In the genomic region with DNA sequence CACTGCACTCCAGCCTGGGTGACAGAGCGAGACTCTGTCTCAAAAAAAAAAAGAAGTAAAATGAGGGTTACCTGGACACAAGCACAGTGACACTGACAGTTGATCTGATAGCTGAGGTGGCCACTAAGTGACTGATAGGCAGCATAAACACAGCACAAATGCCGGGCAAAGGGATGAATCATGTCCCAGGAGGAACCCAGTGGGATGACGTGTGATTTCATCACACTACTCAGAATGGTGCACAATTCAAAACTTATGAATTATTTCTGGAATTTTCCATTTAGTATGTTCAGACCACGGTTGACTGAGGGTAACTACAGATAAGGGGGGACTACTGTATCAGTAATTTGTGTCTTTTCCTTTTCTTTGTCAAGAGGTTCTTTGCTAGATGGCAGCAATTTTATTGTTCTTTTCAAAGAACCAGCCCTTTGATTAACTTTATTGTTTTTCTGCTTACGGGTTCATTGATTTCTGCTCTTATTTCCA, we compare ENCODE assay signal across 1 cellular context.
A peak's percentile ranks its signal among the peaks of the same experiment; 100 is the strongest.
TF ChIP-seq lines count a peak whose summit lies in the region.

No MANE protein-coding gene starts in this region.

TF ChIP-seq in K562, 482 proteins besides CTCF, POLR2A, EP300 and RAD21 (continued from another document and continues in another):
- TF ChIP-seq, protein P1, sequence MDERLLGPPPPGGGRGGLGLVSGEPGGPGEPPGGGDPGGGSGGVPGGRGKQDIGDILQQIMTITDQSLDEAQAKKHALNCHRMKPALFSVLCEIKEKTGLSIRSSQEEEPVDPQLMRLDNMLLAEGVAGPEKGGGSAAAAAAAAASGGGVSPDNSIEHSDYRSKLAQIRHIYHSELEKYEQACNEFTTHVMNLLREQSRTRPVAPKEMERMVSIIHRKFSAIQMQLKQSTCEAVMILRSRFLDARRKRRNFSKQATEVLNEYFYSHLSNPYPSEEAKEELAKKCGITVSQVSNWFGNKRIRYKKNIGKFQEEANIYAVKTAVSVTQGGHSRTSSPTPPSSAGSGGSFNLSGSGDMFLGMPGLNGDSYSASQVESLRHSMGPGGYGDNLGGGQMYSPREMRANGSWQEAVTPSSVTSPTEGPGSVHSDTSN (CRISPR knock-in tag; IDR thresholded peaks at IDR 0.05; ENCODE audit: low read depth): peak; percentile 57
- TF ChIP-seq, protein P1 (tag; conservative IDR thresholded peaks at IDR 0.05; ENCODE audit: low read depth): peak; percentile 82
- TF ChIP-seq, protein P2, sequence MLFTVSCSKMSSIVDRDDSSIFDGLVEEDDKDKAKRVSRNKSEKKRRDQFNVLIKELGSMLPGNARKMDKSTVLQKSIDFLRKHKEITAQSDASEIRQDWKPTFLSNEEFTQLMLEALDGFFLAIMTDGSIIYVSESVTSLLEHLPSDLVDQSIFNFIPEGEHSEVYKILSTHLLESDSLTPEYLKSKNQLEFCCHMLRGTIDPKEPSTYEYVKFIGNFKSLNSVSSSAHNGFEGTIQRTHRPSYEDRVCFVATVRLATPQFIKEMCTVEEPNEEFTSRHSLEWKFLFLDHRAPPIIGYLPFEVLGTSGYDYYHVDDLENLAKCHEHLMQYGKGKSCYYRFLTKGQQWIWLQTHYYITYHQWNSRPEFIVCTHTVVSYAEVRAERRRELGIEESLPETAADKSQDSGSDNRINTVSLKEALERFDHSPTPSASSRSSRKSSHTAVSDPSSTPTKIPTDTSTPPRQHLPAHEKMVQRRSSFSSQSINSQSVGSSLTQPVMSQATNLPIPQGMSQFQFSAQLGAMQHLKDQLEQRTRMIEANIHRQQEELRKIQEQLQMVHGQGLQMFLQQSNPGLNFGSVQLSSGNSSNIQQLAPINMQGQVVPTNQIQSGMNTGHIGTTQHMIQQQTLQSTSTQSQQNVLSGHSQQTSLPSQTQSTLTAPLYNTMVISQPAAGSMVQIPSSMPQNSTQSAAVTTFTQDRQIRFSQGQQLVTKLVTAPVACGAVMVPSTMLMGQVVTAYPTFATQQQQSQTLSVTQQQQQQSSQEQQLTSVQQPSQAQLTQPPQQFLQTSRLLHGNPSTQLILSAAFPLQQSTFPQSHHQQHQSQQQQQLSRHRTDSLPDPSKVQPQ (CRISPR knock-in tag; IDR thresholded peaks at IDR 0.05; ENCODE audit: borderline replicate concordance): no peak
- TF ChIP-seq CREB1 (IDR thresholded peaks at IDR 0.05) (no peak), CREB1 (CRISPR knock-in tag; IDR thresholded peaks at IDR 0.05) (peak; percentile 75; the same call in 1 of the 2 replicates), PTBP1 (IDR thresholded peaks at IDR 0.05; ENCODE audit: low read depth, low read length) (no peak), SP2 (IDR thresholded peaks at IDR 0.05; ENCODE audit: extremely low read depth, low read depth, low read length, poor library complexity, severe bottlenecking) (no peak), KDM4B (IDR thresholded peaks at IDR 0.05; ENCODE audit: borderline replicate concordance in 2 of 2, low read depth in 1 of 2) (no peak), FOXA1 (IDR thresholded peaks at IDR 0.05; ENCODE audit: borderline replicate concordance) (no peak), GABPB2 (CRISPR knock-in tag; conservative IDR thresholded peaks at IDR 0.05) (no peak), ZNF175 (CRISPR knock-in tag; IDR thresholded peaks at IDR 0.05; ENCODE audit: low read depth) (0 out of 2 replicates have a peak, but pooled peaks have one; percentile 50), RFX5 (IDR thresholded peaks at IDR 0.05; ENCODE audit: low read depth, low read length) (no peak), HIVEP1 (CRISPR knock-in tag; IDR thresholded peaks at IDR 0.05) (no peak), ZNF124 (CRISPR knock-in tag; IDR thresholded peaks at IDR 0.05) (no peak), NCOA4 (IDR thresholded peaks at IDR 0.05; ENCODE audit: partially characterized antibody) (no peak), SPI1 (IDR thresholded peaks at IDR 0.05; ENCODE audit: borderline replicate concordance, low read depth, low read length) (peak; percentile 35; the same call in 1 of the 2 replicates), NFRKB (IDR thresholded peaks at IDR 0.05; ENCODE audit: low read depth) (no peak), ZKSCAN8 (CRISPR knock-in tag; IDR thresholded peaks at IDR 0.05) (no peak), NBN (IDR thresholded peaks at IDR 0.05; ENCODE audit: low read depth) (peak; percentile 19; the same call in 1 of the 2 replicates), PPARD (CRISPR knock-in tag; IDR thresholded peaks at IDR 0.05) (no peak), ZNF12 (CRISPR knock-in tag; IDR thresholded peaks at IDR 0.05) (no peak), NCOR1 (IDR thresholded peaks at IDR 0.05) (no peak), ATF1 (CRISPR knock-in tag; IDR thresholded peaks at IDR 0.05) (no peak), ATF1 (tag; IDR thresholded peaks at IDR 0.05) (peak; percentile 82), NUFIP1 (IDR thresholded peaks at IDR 0.05; ENCODE audit: partially characterized antibody) (no peak), ZSCAN32 (CRISPR knock-in tag; IDR thresholded peaks at IDR 0.05) (no peak), RBM15 (IDR thresholded peaks at IDR 0.05; ENCODE audit: insufficient read depth, low read length) (no peak)
- TF ChIP-seq, protein P3, sequence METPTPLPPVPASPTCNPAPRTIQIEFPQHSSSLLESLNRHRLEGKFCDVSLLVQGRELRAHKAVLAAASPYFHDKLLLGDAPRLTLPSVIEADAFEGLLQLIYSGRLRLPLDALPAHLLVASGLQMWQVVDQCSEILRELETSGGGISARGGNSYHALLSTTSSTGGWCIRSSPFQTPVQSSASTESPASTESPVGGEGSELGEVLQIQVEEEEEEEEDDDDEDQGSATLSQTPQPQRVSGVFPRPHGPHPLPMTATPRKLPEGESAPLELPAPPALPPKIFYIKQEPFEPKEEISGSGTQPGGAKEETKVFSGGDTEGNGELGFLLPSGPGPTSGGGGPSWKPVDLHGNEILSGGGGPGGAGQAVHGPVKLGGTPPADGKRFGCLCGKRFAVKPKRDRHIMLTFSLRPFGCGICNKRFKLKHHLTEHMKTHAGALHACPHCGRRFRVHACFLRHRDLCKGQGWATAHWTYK (CRISPR knock-in tag; IDR thresholded peaks at IDR 0.05): 0 out of 2 replicates have a peak, but pooled peaks have one; percentile 61
- TF ChIP-seq, protein P4, sequence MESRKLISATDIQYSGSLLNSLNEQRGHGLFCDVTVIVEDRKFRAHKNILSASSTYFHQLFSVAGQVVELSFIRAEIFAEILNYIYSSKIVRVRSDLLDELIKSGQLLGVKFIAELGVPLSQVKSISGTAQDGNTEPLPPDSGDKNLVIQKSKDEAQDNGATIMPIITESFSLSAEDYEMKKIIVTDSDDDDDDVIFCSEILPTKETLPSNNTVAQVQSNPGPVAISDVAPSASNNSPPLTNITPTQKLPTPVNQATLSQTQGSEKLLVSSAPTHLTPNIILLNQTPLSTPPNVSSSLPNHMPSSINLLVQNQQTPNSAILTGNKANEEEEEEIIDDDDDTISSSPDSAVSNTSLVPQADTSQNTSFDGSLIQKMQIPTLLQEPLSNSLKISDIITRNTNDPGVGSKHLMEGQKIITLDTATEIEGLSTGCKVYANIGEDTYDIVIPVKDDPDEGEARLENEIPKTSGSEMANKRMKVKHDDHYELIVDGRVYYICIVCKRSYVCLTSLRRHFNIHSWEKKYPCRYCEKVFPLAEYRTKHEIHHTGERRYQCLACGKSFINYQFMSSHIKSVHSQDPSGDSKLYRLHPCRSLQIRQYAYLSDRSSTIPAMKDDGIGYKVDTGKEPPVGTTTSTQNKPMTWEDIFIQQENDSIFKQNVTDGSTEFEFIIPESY (CRISPR knock-in tag; IDR thresholded peaks at IDR 0.05): no peak
- TF ChIP-seq, protein P5, sequence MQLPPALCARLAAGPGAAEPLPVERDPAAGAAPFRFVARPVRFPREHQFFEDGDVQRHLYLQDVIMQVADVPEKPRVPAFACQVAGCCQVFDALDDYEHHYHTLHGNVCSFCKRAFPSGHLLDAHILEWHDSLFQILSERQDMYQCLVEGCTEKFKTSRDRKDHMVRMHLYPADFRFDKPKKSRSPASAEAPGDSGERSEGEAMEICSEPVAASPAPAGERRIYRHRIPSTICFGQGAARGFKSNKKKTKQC (CRISPR knock-in tag; IDR thresholded peaks at IDR 0.05): no peak
- TF ChIP-seq, protein P6, sequence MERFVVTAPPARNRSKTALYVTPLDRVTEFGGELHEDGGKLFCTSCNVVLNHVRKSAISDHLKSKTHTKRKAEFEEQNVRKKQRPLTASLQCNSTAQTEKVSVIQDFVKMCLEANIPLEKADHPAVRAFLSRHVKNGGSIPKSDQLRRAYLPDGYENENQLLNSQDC (CRISPR knock-in tag; IDR thresholded peaks at IDR 0.05): no peak
- TF ChIP-seq, protein P7, sequence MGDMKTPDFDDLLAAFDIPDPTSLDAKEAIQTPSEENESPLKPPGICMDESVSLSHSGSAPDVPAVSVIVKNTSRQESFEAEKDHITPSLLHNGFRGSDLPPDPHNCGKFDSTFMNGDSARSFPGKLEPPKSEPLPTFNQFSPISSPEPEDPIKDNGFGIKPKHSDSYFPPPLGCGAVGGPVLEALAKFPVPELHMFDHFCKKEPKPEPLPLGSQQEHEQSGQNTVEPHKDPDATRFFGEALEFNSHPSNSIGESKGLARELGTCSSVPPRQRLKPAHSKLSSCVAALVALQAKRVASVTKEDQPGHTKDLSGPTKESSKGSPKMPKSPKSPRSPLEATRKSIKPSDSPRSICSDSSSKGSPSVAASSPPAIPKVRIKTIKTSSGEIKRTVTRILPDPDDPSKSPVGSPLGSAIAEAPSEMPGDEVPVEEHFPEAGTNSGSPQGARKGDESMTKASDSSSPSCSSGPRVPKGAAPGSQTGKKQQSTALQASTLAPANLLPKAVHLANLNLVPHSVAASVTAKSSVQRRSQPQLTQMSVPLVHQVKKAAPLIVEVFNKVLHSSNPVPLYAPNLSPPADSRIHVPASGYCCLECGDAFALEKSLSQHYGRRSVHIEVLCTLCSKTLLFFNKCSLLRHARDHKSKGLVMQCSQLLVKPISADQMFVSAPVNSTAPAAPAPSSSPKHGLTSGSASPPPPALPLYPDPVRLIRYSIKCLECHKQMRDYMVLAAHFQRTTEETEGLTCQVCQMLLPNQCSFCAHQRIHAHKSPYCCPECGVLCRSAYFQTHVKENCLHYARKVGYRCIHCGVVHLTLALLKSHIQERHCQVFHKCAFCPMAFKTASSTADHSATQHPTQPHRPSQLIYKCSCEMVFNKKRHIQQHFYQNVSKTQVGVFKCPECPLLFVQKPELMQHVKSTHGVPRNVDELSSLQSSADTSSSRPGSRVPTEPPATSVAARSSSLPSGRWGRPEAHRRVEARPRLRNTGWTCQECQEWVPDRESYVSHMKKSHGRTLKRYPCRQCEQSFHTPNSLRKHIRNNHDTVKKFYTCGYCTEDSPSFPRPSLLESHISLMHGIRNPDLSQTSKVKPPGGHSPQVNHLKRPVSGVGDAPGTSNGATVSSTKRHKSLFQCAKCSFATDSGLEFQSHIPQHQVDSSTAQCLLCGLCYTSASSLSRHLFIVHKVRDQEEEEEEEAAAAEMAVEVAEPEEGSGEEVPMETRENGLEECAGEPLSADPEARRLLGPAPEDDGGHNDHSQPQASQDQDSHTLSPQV (IDR thresholded peaks at IDR 0.05): no peak
- TF ChIP-seq, protein P8, sequence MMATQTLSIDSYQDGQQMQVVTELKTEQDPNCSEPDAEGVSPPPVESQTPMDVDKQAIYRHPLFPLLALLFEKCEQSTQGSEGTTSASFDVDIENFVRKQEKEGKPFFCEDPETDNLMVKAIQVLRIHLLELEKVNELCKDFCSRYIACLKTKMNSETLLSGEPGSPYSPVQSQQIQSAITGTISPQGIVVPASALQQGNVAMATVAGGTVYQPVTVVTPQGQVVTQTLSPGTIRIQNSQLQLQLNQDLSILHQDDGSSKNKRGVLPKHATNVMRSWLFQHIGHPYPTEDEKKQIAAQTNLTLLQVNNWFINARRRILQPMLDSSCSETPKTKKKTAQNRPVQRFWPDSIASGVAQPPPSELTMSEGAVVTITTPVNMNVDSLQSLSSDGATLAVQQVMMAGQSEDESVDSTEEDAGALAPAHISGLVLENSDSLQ (IDR thresholded peaks at IDR 0.05): peak; percentile 96
- TF ChIP-seq, protein P9, sequence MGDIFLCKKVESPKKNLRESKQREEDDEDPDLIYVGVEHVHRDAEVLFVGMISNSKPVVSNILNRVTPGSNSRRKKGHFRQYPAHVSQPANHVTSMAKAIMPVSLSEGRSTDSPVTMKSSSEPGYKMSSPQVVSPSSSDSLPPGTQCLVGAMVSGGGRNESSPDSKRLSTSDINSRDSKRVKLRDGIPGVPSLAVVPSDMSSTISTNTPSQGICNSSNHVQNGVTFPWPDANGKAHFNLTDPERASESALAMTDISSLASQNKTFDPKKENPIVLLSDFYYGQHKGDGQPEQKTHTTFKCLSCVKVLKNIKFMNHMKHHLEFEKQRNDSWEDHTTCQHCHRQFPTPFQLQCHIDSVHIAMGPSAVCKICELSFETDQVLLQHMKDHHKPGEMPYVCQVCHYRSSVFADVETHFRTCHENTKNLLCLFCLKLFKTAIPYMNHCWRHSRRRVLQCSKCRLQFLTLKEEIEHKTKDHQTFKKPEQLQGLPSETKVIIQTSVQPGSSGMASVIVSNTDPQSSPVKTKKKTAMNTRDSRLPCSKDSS (IDR thresholded peaks at IDR 0.05; ENCODE audit: low read depth, partially characterized antibody): no peak
- TF ChIP-seq, protein P10, sequence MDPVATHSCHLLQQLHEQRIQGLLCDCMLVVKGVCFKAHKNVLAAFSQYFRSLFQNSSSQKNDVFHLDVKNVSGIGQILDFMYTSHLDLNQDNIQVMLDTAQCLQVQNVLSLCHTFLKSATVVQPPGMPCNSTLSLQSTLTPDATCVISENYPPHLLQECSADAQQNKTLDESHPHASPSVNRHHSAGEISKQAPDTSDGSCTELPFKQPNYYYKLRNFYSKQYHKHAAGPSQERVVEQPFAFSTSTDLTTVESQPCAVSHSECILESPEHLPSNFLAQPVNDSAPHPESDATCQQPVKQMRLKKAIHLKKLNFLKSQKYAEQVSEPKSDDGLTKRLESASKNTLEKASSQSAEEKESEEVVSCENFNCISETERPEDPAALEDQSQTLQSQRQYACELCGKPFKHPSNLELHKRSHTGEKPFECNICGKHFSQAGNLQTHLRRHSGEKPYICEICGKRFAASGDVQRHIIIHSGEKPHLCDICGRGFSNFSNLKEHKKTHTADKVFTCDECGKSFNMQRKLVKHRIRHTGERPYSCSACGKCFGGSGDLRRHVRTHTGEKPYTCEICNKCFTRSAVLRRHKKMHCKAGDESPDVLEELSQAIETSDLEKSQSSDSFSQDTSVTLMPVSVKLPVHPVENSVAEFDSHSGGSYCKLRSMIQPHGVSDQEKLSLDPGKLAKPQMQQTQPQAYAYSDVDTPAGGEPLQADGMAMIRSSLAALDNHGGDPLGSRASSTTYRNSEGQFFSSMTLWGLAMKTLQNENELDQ (CRISPR knock-in tag; IDR thresholded peaks at IDR 0.05; ENCODE audit: borderline replicate concordance): no peak
- TF ChIP-seq, protein P11, sequence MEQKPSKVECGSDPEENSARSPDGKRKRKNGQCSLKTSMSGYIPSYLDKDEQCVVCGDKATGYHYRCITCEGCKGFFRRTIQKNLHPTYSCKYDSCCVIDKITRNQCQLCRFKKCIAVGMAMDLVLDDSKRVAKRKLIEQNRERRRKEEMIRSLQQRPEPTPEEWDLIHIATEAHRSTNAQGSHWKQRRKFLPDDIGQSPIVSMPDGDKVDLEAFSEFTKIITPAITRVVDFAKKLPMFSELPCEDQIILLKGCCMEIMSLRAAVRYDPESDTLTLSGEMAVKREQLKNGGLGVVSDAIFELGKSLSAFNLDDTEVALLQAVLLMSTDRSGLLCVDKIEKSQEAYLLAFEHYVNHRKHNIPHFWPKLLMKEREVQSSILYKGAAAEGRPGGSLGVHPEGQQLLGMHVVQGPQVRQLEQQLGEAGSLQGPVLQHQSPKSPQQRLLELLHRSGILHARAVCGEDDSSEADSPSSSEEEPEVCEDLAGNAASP (IDR thresholded peaks at IDR 0.05): no peak
